Comparison of ENCODE assay signal across 8 cellular contexts in genomic region chr19:38686530-38686888, GRCh38. TPM values are rescaled to one million over a fixed set of nuclear protein-coding genes. Genes with fewer than 3 reads are reported as not detected.
DNase-seq lines count a peak whose midpoint lies in the region; ATAC-seq and TF ChIP-seq lines count a peak whose summit lies in the region.

No MANE protein-coding gene starts in this region.

- intact Hi-C loops in dendritic cell treated with granulocyte-macrophage colony-stimulating factor and Interleukin-4, amounts not matched to agents 40 ng/mL and 50 ng/mL, for 4 days (cut with micrococcal nuclease): no loop called here

- H3K27ac Mint-ChIP-seq in dendritic cell treated with granulocyte-macrophage colony-stimulating factor and Interleukin-4, amounts not matched to agents 40 ng/mL and 50 ng/mL, for 4 days: peak overlapping the region; percentile 86
- H3K27ac Mint-ChIP-seq in progenitor cell of endocrine pancreas: peak overlapping the region; percentile 100

- no peaks in the 10 kb centered on the region for H3K27me3 ChIP-seq in Peyer's patch

- TF ChIP-seq POLR2A in Peyer's patch (IDR thresholded peaks at IDR 0.05): peak in 1 of 2 donors; percentile 13

- H3K36me3 ChIP-seq in Peyer's patch: peaks cover 0 to 9% (median 0%) of the 10 kb centered on the region in 3 donors

- no peak for TF ChIP-seq CTCF in GM12865 (IDR thresholded peaks at IDR 0.05; ENCODE audit: insufficient read depth, low read depth, low read length, missing control alignments)
- no peak for TF ChIP-seq CTCF in Peyer's patch (IDR thresholded peaks at IDR 0.05)
- no peak for TF ChIP-seq CTCF in progenitor cell of endocrine pancreas (IDR thresholded peaks at IDR 0.05; ENCODE audit: unreplicated experiment)

- peak; percentile 65 for DNase-seq in GM12865 (ENCODE audit: low read depth)
- DNase-seq in Peyer's patch: peak in 2 of 3 donors; percentile 62 to 73
- DNase-seq in progenitor cell of endocrine pancreas (ENCODE audit: low spot score, unreplicated experiment): no peak
- no peak for DNase-seq in DMS79 treated with DMSO at 0.1 percent for 48 hours (lab: John Stamatoyannopoulos, UW)
- DNase-seq in NCI-H1436 (lab: John Stamatoyannopoulos, UW): no peak
- DNase-seq in NCI-H2029 treated with DMSO at 0.1 percent for 48 hours (lab: John Stamatoyannopoulos, UW): no peak

- no peaks in the 10 kb centered on the region for H3K9me3 ChIP-seq in Peyer's patch

- no peaks in the 10 kb centered on the region for H3K27me3 Mint-ChIP-seq in dendritic cell treated with granulocyte-macrophage colony-stimulating factor and Interleukin-4, amounts not matched to agents 40 ng/mL and 50 ng/mL, for 4 days
- H3K27me3 Mint-ChIP-seq in progenitor cell of endocrine pancreas: no peaks in the 10 kb centered on the region

- H3K36me3 Mint-ChIP-seq in dendritic cell treated with granulocyte-macrophage colony-stimulating factor and Interleukin-4, amounts not matched to agents 40 ng/mL and 50 ng/mL, for 4 days (ENCODE audit: low read depth): peaks cover 11% of the 10 kb centered on the region
- peaks cover 23% of the 10 kb centered on the region for H3K36me3 Mint-ChIP-seq in progenitor cell of endocrine pancreas (ENCODE audit: insufficient read depth)

- peak overlapping the region; percentile 55 to 98 (median 94) for H3K27ac ChIP-seq in Peyer's patch

- H3K4me3 ChIP-seq in GM12865 (ENCODE audit: low read depth, low read length) (no peak overlapping the region), Peyer's patch (peak overlapping the region in 1 of 4 donors; percentile 3)

- no peak for ATAC-seq in GM19351 (IDR thresholded peaks at IDR 0.05; ENCODE audit: unreplicated experiment)

- H3K4me3 Mint-ChIP-seq in dendritic cell treated with granulocyte-macrophage colony-stimulating factor and Interleukin-4, amounts not matched to agents 40 ng/mL and 50 ng/mL, for 4 days: peak overlapping the region; percentile 6
- peak overlapping the region; percentile 19 for H3K4me3 Mint-ChIP-seq in progenitor cell of endocrine pancreas (ENCODE audit: low read depth)

- H3K9me3 Mint-ChIP-seq in dendritic cell treated with granulocyte-macrophage colony-stimulating factor and Interleukin-4, amounts not matched to agents 40 ng/mL and 50 ng/mL, for 4 days: no peaks in the 10 kb centered on the region
- peaks cover 3% of the 10 kb centered on the region for H3K9me3 Mint-ChIP-seq in progenitor cell of endocrine pancreas (ENCODE audit: low read depth)

- peaks cover 92% of the 10 kb centered on the region for H3K4me1 Mint-ChIP-seq in dendritic cell treated with granulocyte-macrophage colony-stimulating factor and Interleukin-4, amounts not matched to agents 40 ng/mL and 50 ng/mL, for 4 days (ENCODE audit: low read depth)
- peaks cover 63% of the 10 kb centered on the region for H3K4me1 Mint-ChIP-seq in progenitor cell of endocrine pancreas (ENCODE audit: low read depth)

- peaks cover 7 to 65% (median 29%) of the 10 kb centered on the region in 4 donors for H3K4me1 ChIP-seq in Peyer's patch

RNA-seq across cellular contexts. Expression of gene ACTN4, which starts 39.1 kb away (rescaled TPM):
- 1,000 to 10,000 TPM in 1 of 4 donors, 100 to 1,000 TPM in 3; 360 to 1,049 (median 814) TPM for total RNA-seq in Peyer's patch
- total RNA-seq in progenitor cell of endocrine pancreas: 639 and 657 TPM in 2 replicates

RNA-seq across cellular contexts. Expression of gene CAPN12, which starts 57.8 kb away (rescaled TPM):
- total RNA-seq in Peyer's patch (10 to 100 TPM in 1 of 4 donors, 1 to 10 TPM in 3; 5.8 to 56.8 (median 6.4) TPM), progenitor cell of endocrine pancreas (4.1 and 5.0 TPM in 2 replicates)

Comparison
In these comparisons a context has a peak if more than half of its experiments do, and no peak if none do; other contexts are left out.
1. DNase-seq: peak in GM12865 (single experiment) and Peyer's patch (2 of 3); none in progenitor cell of endocrine pancreas (single experiment), DMS79 treated with DMSO at 0.1 percent for 48 hours (single experiment), NCI-H1436 (single experiment) and NCI-H2029 treated with DMSO at 0.1 percent for 48 hours (single experiment).